Comparison of ENCODE assay signal across 9 cellular contexts in genomic region chr20:37627060-37627766, GRCh38.
DNase-seq lines count a peak whose midpoint lies in the region; ATAC-seq, FAIRE-seq and TF ChIP-seq lines count a peak whose summit lies in the region.
"Had no signal": no experiment of that assay in that cellular context is flagged by ENCODE, and none has a peak within 500 bp of the region (broad histone marks: within the 10 kb centered on the region; RNA-seq: fewer than 3 reads in every experiment).

No MANE protein-coding gene starts in this region.

- intact Hi-C loops in upper lobe of right lung (cut with DNase I) = no loop called here
- intact Hi-C loops in posterior vena cava (cut with DNase I) = no loop called here
- intact Hi-C loops in CD14-positive monocyte (cut with micrococcal nuclease) = no loop called here

- no peaks in the 10 kb centered on the region for H3K9me1 ChIP-seq in keratinocyte (ENCODE audit: control insufficient read depth, extremely low read depth, insufficient read depth, low read length)

- no peaks in the 10 kb centered on the region for H3K36me3 Mint-ChIP-seq in CD14-positive monocyte

- no peaks in the 10 kb centered on the region for H3K9me3 Mint-ChIP-seq in CD14-positive monocyte

- in situ Hi-C loops in GM13976 (cut with MboI; ENCODE audit: low sequenced_read_pairs, unreplicated experiment) = no loop called here

- no peaks in the 10 kb centered on the region for H3K36me3 ChIP-seq in adipocyte (ENCODE audit: control insufficient read depth, insufficient read depth, low read length, severe bottlenecking)
- no peaks in the 10 kb centered on the region for H3K36me3 ChIP-seq in keratinocyte (ENCODE audit: control insufficient read depth in 2 of 2, extremely low read depth in 1 of 2, insufficient read depth in 2 of 2, low read length in 2 of 2)
- no peaks in the 10 kb centered on the region for H3K36me3 ChIP-seq in upper lobe of right lung

- H3K79me2 ChIP-seq in keratinocyte (ENCODE audit: control insufficient read depth, insufficient read depth, low read length) = no peaks in the 10 kb centered on the region

- ATAC-seq in upper lobe of right lung (peak; percentile 74), HG03159 (IDR thresholded peaks at IDR 0.05; ENCODE audit: unreplicated experiment) (no peak)
- ATAC-seq: effector memory CD8-positive, alpha-beta T cell had no signal

- H3K9ac ChIP-seq in adipocyte (ENCODE audit: low read length) (no peak overlapping the region), keratinocyte (ENCODE audit: control insufficient read depth, extremely low read depth, insufficient read depth, low read length) (no peak overlapping the region)

- no peak overlapping the region for H3K27ac Mint-ChIP-seq in CD14-positive monocyte
- H3K27ac Mint-ChIP-seq: effector memory CD8-positive, alpha-beta T cell had no signal

- H2AFZ ChIP-seq in keratinocyte (ENCODE audit: control insufficient read depth, low read length) = no peak overlapping the region

- no peak for TF ChIP-seq CTCF in GM13976 (IDR thresholded peaks at IDR 0.05; ENCODE audit: borderline replicate concordance, control extremely low read depth, extremely low read depth, insufficient read depth, missing control alignments)
- TF ChIP-seq CTCF in keratinocyte (optimal IDR thresholded peaks at IDR 0.05 in 1 of 3, IDR thresholded peaks at IDR 0.05 in 1 of 3, conservative IDR thresholded peaks at IDR 0.05 in 1 of 3; ENCODE audit: extremely low read depth in 1 of 3, insufficient read depth in 2 of 3, low read length in 3 of 3) = no peak
- no peak for TF ChIP-seq CTCF in upper lobe of right lung (IDR thresholded peaks at IDR 0.05)
- no peak for TF ChIP-seq CTCF in CD14-positive monocyte (IDR thresholded peaks at IDR 0.05)

- H3K4me1 ChIP-seq in adipocyte (ENCODE audit: control insufficient read depth, insufficient read depth, low read length) (no peaks in the 10 kb centered on the region), keratinocyte (ENCODE audit: control insufficient read depth, extremely low read depth, insufficient read depth, low read length) (no peaks in the 10 kb centered on the region), upper lobe of right lung (no peaks in the 10 kb centered on the region)

- H3K4me2 ChIP-seq in keratinocyte (ENCODE audit: control insufficient read depth, extremely low read depth, insufficient read depth, low read depth, low read length) = no peak overlapping the region

- H3K4me3 Mint-ChIP-seq in CD14-positive monocyte = no peak overlapping the region
- H3K4me3 Mint-ChIP-seq: effector memory CD8-positive, alpha-beta T cell had no signal

- peak; percentile 53 for DNase-seq in GM13976 (ENCODE audit: low spot score)
- peak; percentile 32 for DNase-seq in NCI-H1694 (lab: John Stamatoyannopoulos, UW)
- DNase-seq in adipocyte (ENCODE audit: low read depth) = peak; percentile 59
- peak; percentile 5 for DNase-seq in keratinocyte (ENCODE audit: low read depth, low spot score)
- no peak for DNase-seq in upper lobe of right lung
- DNase-seq in posterior vena cava (ENCODE audit: low spot score) = no peak
- DNase-seq in CD14-positive monocyte (ENCODE audit: low spot score) = no peak

- FAIRE-seq in keratinocyte (lab: Jason Lieb, UNC) = peak; percentile 60

- H3K27me3 ChIP-seq in adipocyte (replicated peaks; ENCODE audit: control insufficient read depth, insufficient read depth, low read length) = peaks cover 59% of the 10 kb centered on the region
- peaks cover 22% of the 10 kb centered on the region for H3K27me3 ChIP-seq in keratinocyte (ENCODE audit: control insufficient read depth, extremely low read depth, insufficient read depth, low read length)
- H3K27me3 ChIP-seq in upper lobe of right lung = peaks cover 29% of the 10 kb centered on the region

- peaks cover 8 to 37% (median 25%) of the 10 kb centered on the region in 3 donors for H3K27me3 Mint-ChIP-seq in CD14-positive monocyte (ENCODE audit: low read depth in 3 of 3)

- H3K4me3 ChIP-seq in adipocyte (ENCODE audit: low read length) = no peak overlapping the region
- H3K4me3 ChIP-seq in keratinocyte (ENCODE audit: control insufficient read depth in 2 of 3, extremely low read depth in 1 of 3, insufficient read depth in 2 of 3, low read depth in 1 of 3, low read length in 3 of 3) = no peak overlapping the region
- H3K4me3 ChIP-seq in upper lobe of right lung = no peak overlapping the region

- dilution Hi-C loops in keratinocyte (cut with MboI; ENCODE audit: extremely low pct_ligation_motif_present, low sequenced_read_pairs) = no loop called here

- H3K9me3 ChIP-seq in adipocyte (ENCODE audit: control insufficient read depth, low read length) (peaks cover 3% of the 10 kb centered on the region), keratinocyte (ENCODE audit: control insufficient read depth, low read depth, low read length) (no peaks in the 10 kb centered on the region), upper lobe of right lung (no peaks in the 10 kb centered on the region)

- H3K27ac ChIP-seq in keratinocyte (ENCODE audit: control insufficient read depth, insufficient read depth, low read length) = no peak overlapping the region
- no peak overlapping the region for H3K27ac ChIP-seq in upper lobe of right lung

- no peaks in the 10 kb centered on the region for H3K4me1 Mint-ChIP-seq in CD14-positive monocyte

- no peaks in the 10 kb centered on the region for H4K20me1 ChIP-seq in keratinocyte (ENCODE audit: control insufficient read depth, extremely low read depth, insufficient read depth, low read length)

Comparison
In these comparisons a context has a peak if more than half of its experiments do, and no peak if none do; other contexts are left out.
1. DNase-seq: peak in GM13976 (single experiment), NCI-H1694 (single experiment), adipocyte (single experiment) and keratinocyte (single experiment); none in upper lobe of right lung (single experiment), posterior vena cava (single experiment) and CD14-positive monocyte (single experiment).